20 cellular contexts compared by ENCODE assay signal in the genomic region with DNA sequence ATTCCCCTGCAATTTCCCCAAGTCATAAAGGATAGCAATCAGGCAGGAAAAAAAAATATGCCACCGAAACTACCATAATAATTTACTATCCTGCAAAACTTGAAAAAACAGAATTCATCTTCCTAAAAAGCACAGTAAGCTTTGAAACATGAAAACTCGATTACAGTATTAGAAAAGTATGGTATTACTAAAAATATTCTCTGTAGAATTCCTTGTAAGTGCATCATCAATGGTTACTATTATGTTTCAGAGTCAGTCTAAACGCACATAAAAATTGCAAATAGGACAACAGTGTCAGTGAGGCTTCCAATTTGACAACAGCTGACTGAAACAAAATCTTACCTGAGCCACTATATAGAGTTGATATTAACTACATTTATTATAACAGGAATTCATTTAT. TPM values are rescaled to one million over a fixed set of nuclear protein-coding genes. Genes with fewer than 3 reads are reported as not detected.
A peak's percentile ranks its signal among the peaks of the same experiment; 100 is the strongest.
DNase-seq lines count a peak whose midpoint lies in the region; ATAC-seq and TF ChIP-seq lines count a peak whose summit lies in the region.
"Had no signal": no experiment of that assay in that cellular context is flagged by ENCODE, and none has a peak within 500 bp of the region (broad histone marks: within the 10 kb centered on the region; RNA-seq: fewer than 3 reads in every experiment).

No MANE protein-coding gene starts in this region.

- POLR2A ChIA-PET in activated CD8-positive, alpha-beta T cell treated with anti-CD3 and anti-CD28 coated beads for 36 hours (lab: Charles Lee) = interaction anchor here (0.6 kb wide), 1 partner anchor 215 kb away, joined by 3 read pairs; no protein-coding TSS in a partner anchor
- POLR2A ChIA-PET in activated CD8-positive, alpha-beta T cell treated with anti-CD3 and anti-CD28 coated beads, Interleukin-2, amount 10 ng/mL, durations not matched to agents 7 days and 5 days (lab: Charles Lee) = no interaction called here

- H3K4me1 Mint-ChIP-seq in activated CD8-positive, alpha-beta T cell treated with anti-CD3 and anti-CD28 coated beads for 36 hours (ENCODE audit: low read depth) = peaks cover 69% of the 10 kb centered on the region
- H3K4me1 Mint-ChIP-seq in activated CD8-positive, alpha-beta T cell treated with anti-CD3 and anti-CD28 coated beads, Interleukin-2, amount 10 ng/mL, durations not matched to agents 7 days and 5 days (ENCODE audit: low read depth) = peaks cover 41% of the 10 kb centered on the region
- H3K4me1 Mint-ChIP-seq in activated T-helper 17 cell treated with anti-CD3 and anti-CD28 coated beads, Interleukin-2, amount 50 U/mL, for 72 hours = peaks cover 36% of the 10 kb centered on the region
- H3K4me1 Mint-ChIP-seq in glutamatergic neuron (ENCODE audit: low read depth, unreplicated experiment) = peaks cover 31% of the 10 kb centered on the region
- peaks cover 58% of the 10 kb centered on the region for H3K4me1 Mint-ChIP-seq in stimulated activated memory B cell treated with anti-CD40 and anti-IgM and Interleukin-4, amounts not matched to agents 10 μg/mL and 1 μg/mL and 100 μg/mL, for 72 hours

- DNase-seq in activated CD8-positive, alpha-beta T cell treated with anti-CD3 and anti-CD28 coated beads for 36 hours = no peak
- no peak for DNase-seq in activated CD8-positive, alpha-beta T cell treated with anti-CD3 and anti-CD28 coated beads, Interleukin-2, amount 10 ng/mL, durations not matched to agents 7 days and 5 days
- DNase-seq in glutamatergic neuron (no peak), NCI-H345 treated with DMSO at 0.1 percent for 48 hours (lab: John Stamatoyannopoulos, UW; ENCODE audit: unreplicated experiment) (no peak), posterior cingulate gyrus (no peak)
- DNase-seq: activated CD8-positive, alpha-beta memory T cell treated with anti-CD3 and anti-CD28 coated beads for 24 hours; activated gamma-delta T cell; Calu3; dermis blood vessel endothelial cell; esophagus squamous epithelium; GF-D8; NCI-H1092; NCI-H2107; PC-9; stimulated activated naive CD8-positive, alpha-beta T cell treated with anti-CD3 and anti-CD28 coated beads, Interleukin-15, Interleukin-2, amounts not matched to agents 100 U/mL and 50 U/mL, for 24 hours; upper lobe of right lung had no signal

- H3K27ac Mint-ChIP-seq in activated CD8-positive, alpha-beta T cell treated with anti-CD3 and anti-CD28 coated beads for 36 hours = peak overlapping the region; percentile 48
- H3K27ac Mint-ChIP-seq in activated CD8-positive, alpha-beta T cell treated with anti-CD3 and anti-CD28 coated beads, Interleukin-2, amount 10 ng/mL, durations not matched to agents 7 days and 5 days = no peak overlapping the region
- peak overlapping the region; percentile 3 for H3K27ac Mint-ChIP-seq in activated T-helper 17 cell treated with anti-CD3 and anti-CD28 coated beads, Interleukin-2, amount 50 U/mL, for 72 hours
- H3K27ac Mint-ChIP-seq in glutamatergic neuron (ENCODE audit: unreplicated experiment) = peak overlapping the region; percentile 71
- H3K27ac Mint-ChIP-seq in stimulated activated memory B cell treated with anti-CD40 and anti-IgM and Interleukin-4, amounts not matched to agents 10 μg/mL and 1 μg/mL and 100 μg/mL, for 72 hours = peak overlapping the region; percentile 80

- H3K36me3 Mint-ChIP-seq in activated CD8-positive, alpha-beta T cell treated with anti-CD3 and anti-CD28 coated beads for 36 hours (ENCODE audit: low read depth) = peaks cover 45% of the 10 kb centered on the region
- H3K36me3 Mint-ChIP-seq in activated CD8-positive, alpha-beta T cell treated with anti-CD3 and anti-CD28 coated beads, Interleukin-2, amount 10 ng/mL, durations not matched to agents 7 days and 5 days (ENCODE audit: low read depth) = peaks cover 41% of the 10 kb centered on the region
- peaks cover 9% of the 10 kb centered on the region for H3K36me3 Mint-ChIP-seq in activated T-helper 17 cell treated with anti-CD3 and anti-CD28 coated beads, Interleukin-2, amount 50 U/mL, for 72 hours (ENCODE audit: low read depth)
- no peaks in the 10 kb centered on the region for H3K36me3 Mint-ChIP-seq in glutamatergic neuron (ENCODE audit: unreplicated experiment)
- H3K36me3 Mint-ChIP-seq in stimulated activated memory B cell treated with anti-CD40 and anti-IgM and Interleukin-4, amounts not matched to agents 10 μg/mL and 1 μg/mL and 100 μg/mL, for 72 hours = peaks cover 27% of the 10 kb centered on the region

- peaks cover 8% of the 10 kb centered on the region for H3K9me3 Mint-ChIP-seq in activated CD8-positive, alpha-beta T cell treated with anti-CD3 and anti-CD28 coated beads for 36 hours
- peaks cover 19% of the 10 kb centered on the region for H3K9me3 Mint-ChIP-seq in activated CD8-positive, alpha-beta T cell treated with anti-CD3 and anti-CD28 coated beads, Interleukin-2, amount 10 ng/mL, durations not matched to agents 7 days and 5 days (ENCODE audit: insufficient read depth)
- no peaks in the 10 kb centered on the region for H3K9me3 Mint-ChIP-seq in activated T-helper 17 cell treated with anti-CD3 and anti-CD28 coated beads, Interleukin-2, amount 50 U/mL, for 72 hours
- no peaks in the 10 kb centered on the region for H3K9me3 Mint-ChIP-seq in glutamatergic neuron (ENCODE audit: unreplicated experiment)
- H3K9me3 Mint-ChIP-seq in stimulated activated memory B cell treated with anti-CD40 and anti-IgM and Interleukin-4, amounts not matched to agents 10 μg/mL and 1 μg/mL and 100 μg/mL, for 72 hours = no peaks in the 10 kb centered on the region

- intact Hi-C loops in activated CD8-positive, alpha-beta T cell treated with anti-CD3 and anti-CD28 coated beads for 36 hours (cut with micrococcal nuclease) = loop anchor here (5.0 kb wide), 1 partner anchor 35 kb away; no protein-coding TSS in a partner anchor
- intact Hi-C loops in posterior cingulate gyrus (cut with DNase I) = no loop called here

- no peak overlapping the region for H3K4me3 Mint-ChIP-seq in activated CD8-positive, alpha-beta T cell treated with anti-CD3 and anti-CD28 coated beads for 36 hours
- H3K4me3 Mint-ChIP-seq in activated CD8-positive, alpha-beta T cell treated with anti-CD3 and anti-CD28 coated beads, Interleukin-2, amount 10 ng/mL, durations not matched to agents 7 days and 5 days = no peak overlapping the region
- no peak overlapping the region for H3K4me3 Mint-ChIP-seq in activated T-helper 17 cell treated with anti-CD3 and anti-CD28 coated beads, Interleukin-2, amount 50 U/mL, for 72 hours
- peak overlapping the region; percentile 40 for H3K4me3 Mint-ChIP-seq in glutamatergic neuron (ENCODE audit: unreplicated experiment)
- peak overlapping the region; percentile 18 for H3K4me3 Mint-ChIP-seq in stimulated activated memory B cell treated with anti-CD40 and anti-IgM and Interleukin-4, amounts not matched to agents 10 μg/mL and 1 μg/mL and 100 μg/mL, for 72 hours

- TF ChIP-seq CTCF in activated CD8-positive, alpha-beta T cell treated with anti-CD3 and anti-CD28 coated beads for 36 hours (IDR thresholded peaks at IDR 0.05) = no peak
- TF ChIP-seq CTCF in glutamatergic neuron (IDR thresholded peaks at IDR 0.05; ENCODE audit: partially characterized antibody, unreplicated experiment) = no peak

- CTCF ChIA-PET in activated CD8-positive, alpha-beta T cell treated with anti-CD3 and anti-CD28 coated beads for 36 hours (lab: Charles Lee) = interaction anchor here (1.0 kb wide), 1 partner anchor 23 kb away, joined by 3 read pairs; no protein-coding TSS in a partner anchor
- CTCF ChIA-PET in activated CD8-positive, alpha-beta T cell treated with anti-CD3 and anti-CD28 coated beads, Interleukin-2, amount 10 ng/mL, durations not matched to agents 7 days and 5 days (lab: Charles Lee) = no interaction called here

- no peak for ATAC-seq in activated CD8-positive, alpha-beta T cell treated with anti-CD3 and anti-CD28 coated beads for 36 hours
- no peak for ATAC-seq in activated CD8-positive, alpha-beta T cell treated with anti-CD3 and anti-CD28 coated beads, Interleukin-2, amount 10 ng/mL, durations not matched to agents 7 days and 5 days
- no peak for ATAC-seq in activated T-helper 17 cell treated with anti-CD3 and anti-CD28 coated beads, Interleukin-2, amount 50 U/mL, for 72 hours (replicated peaks)
- ATAC-seq in stimulated activated memory B cell treated with anti-CD40 and anti-IgM and Interleukin-4, amounts not matched to agents 10 μg/mL and 1 μg/mL and 100 μg/mL, for 72 hours = no peak
- no peak for ATAC-seq in HG03095 (IDR thresholded peaks at IDR 0.05; ENCODE audit: unreplicated experiment)
- ATAC-seq: A549; stimulated activated naive CD8-positive, alpha-beta T cell treated with anti-CD3 and anti-CD28 coated beads, Interleukin-15, Interleukin-2, amounts not matched to agents 100 U/mL and 50 U/mL, for 24 hours; upper lobe of right lung had no signal

- no peaks in the 10 kb centered on the region for H3K27me3 Mint-ChIP-seq in activated CD8-positive, alpha-beta T cell treated with anti-CD3 and anti-CD28 coated beads for 36 hours
- H3K27me3 Mint-ChIP-seq in activated CD8-positive, alpha-beta T cell treated with anti-CD3 and anti-CD28 coated beads, Interleukin-2, amount 10 ng/mL, durations not matched to agents 7 days and 5 days (ENCODE audit: low read depth) = no peaks in the 10 kb centered on the region
- H3K27me3 Mint-ChIP-seq in activated T-helper 17 cell treated with anti-CD3 and anti-CD28 coated beads, Interleukin-2, amount 50 U/mL, for 72 hours = no peaks in the 10 kb centered on the region
- H3K27me3 Mint-ChIP-seq in glutamatergic neuron (ENCODE audit: unreplicated experiment) = no peaks in the 10 kb centered on the region
- no peaks in the 10 kb centered on the region for H3K27me3 Mint-ChIP-seq in stimulated activated memory B cell treated with anti-CD40 and anti-IgM and Interleukin-4, amounts not matched to agents 10 μg/mL and 1 μg/mL and 100 μg/mL, for 72 hours

RNA-seq across cellular contexts. Expression of a gene that starts 44.9 kb away (rescaled TPM):
- total RNA-seq in activated CD8-positive, alpha-beta T cell treated with anti-CD3 and anti-CD28 coated beads for 36 hours = 10 to 100 TPM; 83.4 to 85.0 TPM
- total RNA-seq in activated CD8-positive, alpha-beta T cell treated with anti-CD3 and anti-CD28 coated beads, Interleukin-2, amount 10 ng/mL, durations not matched to agents 7 days and 5 days = 10 to 100 TPM; 70.3 to 72.7 TPM
- total RNA-seq in activated T-helper 17 cell treated with anti-CD3 and anti-CD28 coated beads, Interleukin-2, amount 50 U/mL, for 72 hours = 10 to 100 TPM; 56.9 to 82.3 TPM
- 139 TPM for total RNA-seq in glutamatergic neuron (ENCODE audit: unreplicated experiment)

Comparison
In these comparisons a context has a peak if more than half of its experiments do, and no peak if none do; other contexts are left out.
1. H3K4me3 Mint-ChIP-seq: peak in glutamatergic neuron (single experiment) and stimulated activated memory B cell treated with anti-CD40 and anti-IgM and Interleukin-4, amounts not matched to agents 10 μg/mL and 1 μg/mL and 100 μg/mL, for 72 hours (single experiment); none in activated CD8-positive, alpha-beta T cell treated with anti-CD3 and anti-CD28 coated beads for 36 hours (single experiment), activated CD8-positive, alpha-beta T cell treated with anti-CD3 and anti-CD28 coated beads, Interleukin-2, amount 10 ng/mL, durations not matched to agents 7 days and 5 days (single experiment) and activated T-helper 17 cell treated with anti-CD3 and anti-CD28 coated beads, Interleukin-2, amount 50 U/mL, for 72 hours (single experiment).